Comparison of ENCODE assay signal across 18 cellular contexts in the genomic region with DNA sequence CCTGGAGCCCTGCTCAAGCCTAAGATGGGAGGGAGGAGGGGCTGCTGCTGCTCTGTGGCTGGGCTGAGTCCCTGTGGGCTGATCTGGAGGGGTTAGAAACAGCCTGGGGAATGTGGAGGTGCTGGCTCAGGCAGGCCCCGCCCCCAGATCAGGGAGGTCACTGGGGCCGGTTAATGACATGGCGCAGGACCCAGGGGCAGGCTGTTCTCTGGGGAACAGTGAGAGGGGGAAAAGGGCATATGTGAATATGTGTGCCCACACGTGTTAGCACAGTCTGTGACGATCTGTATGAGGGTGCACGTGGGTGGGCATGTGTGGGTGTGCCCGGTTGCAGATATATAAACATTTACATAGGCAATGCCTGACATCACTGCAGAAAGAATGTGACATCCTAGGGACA.
DNase-seq lines count a peak whose midpoint lies in the region; ATAC-seq, FAIRE-seq and TF ChIP-seq lines count a peak whose summit lies in the region.
"Had no signal": no experiment of that assay in that cellular context is flagged by ENCODE, and none has a peak within 500 bp of the region (broad histone marks: within the 10 kb centered on the region; RNA-seq: fewer than 3 reads in every experiment).

No MANE protein-coding gene starts in this region.

- TF ChIP-seq POLR2A in HepG2 (IDR thresholded peaks at IDR 0.05; ENCODE audit: insufficient read depth in 1 of 2, low read depth in 2 of 2, low read length in 2 of 2) (no peak), right lobe of liver (IDR thresholded peaks at IDR 0.05) (no peak), K562 (conservative IDR thresholded peaks at IDR 0.05) (no peak)

- in situ Hi-C loops in HepG2 (cut with HindIII; ENCODE audit: extremely low pct_ligation_motif_present, low pct_unique_long_range_greater_than_20kb): no loop called here
- in situ Hi-C loops in K562 (cut with MboI): no loop called here

- H3K9me1 ChIP-seq in K562 (ENCODE audit: control insufficient read depth, insufficient read depth, low read length): no peaks in the 10 kb centered on the region

- H3K36me3 ChIP-seq in HepG2 (replicated peaks in 1 of 2; ENCODE audit: control insufficient read depth in 1 of 2, insufficient read depth in 2 of 2, low read length in 2 of 2): no peaks in the 10 kb centered on the region
- H3K36me3 ChIP-seq in right lobe of liver: no peaks in the 10 kb centered on the region
- H3K36me3 ChIP-seq in K562 (ENCODE audit: control insufficient read depth, insufficient read depth, low read length): no peaks in the 10 kb centered on the region
- H3K36me3 ChIP-seq: heart right ventricle, left ventricle myocardium inferior had no signal

- H4K20me1 ChIP-seq in HepG2 (ENCODE audit: insufficient read depth, low read length): no peaks in the 10 kb centered on the region
- no peaks in the 10 kb centered on the region for H4K20me1 ChIP-seq in K562 (replicated peaks; ENCODE audit: control insufficient read depth, insufficient read depth, low read length)

- DNase-seq in HepG2 (ENCODE audit: low spot score) (no peak), right lobe of liver (no peak), K562 (ENCODE audit: extremely low read depth in 1 of 4, low spot score in 3 of 4) (peak in 3 of 4 experiments; percentile 18 to 27 (median 22)), iris pigment epithelial cell (ENCODE audit: low read depth) (peak; percentile 27), RWPE1 (ENCODE audit: low spot score) (no peak)
- DNase-seq: activated CD4-positive, alpha-beta T cell treated with anti-CD3 and anti-CD28 coated beads for 4 hours; activated naive CD4-positive, alpha-beta T cell treated with anti-CD3 and anti-CD28 coated beads for 36 hours; heart right ventricle; left ventricle myocardium inferior; NCI-H187 treated with DMSO at 0.1 percent for 48 hours; NCI-H446 treated with DMSO at 0.1 percent for 48 hours; T-helper 9 cell had no signal

- no peak for ATAC-seq in HepG2
- no peak for ATAC-seq in right lobe of liver
- peak; percentile 55; the same call in 2 of the 3 replicates for ATAC-seq in K562
- ATAC-seq in HG02642 (IDR thresholded peaks at IDR 0.05; ENCODE audit: poor library complexity, unreplicated experiment): no peak
- ATAC-seq in HG03280 (IDR thresholded peaks at IDR 0.05; ENCODE audit: unreplicated experiment): no peak
- ATAC-seq in HG02759 (IDR thresholded peaks at IDR 0.05; ENCODE audit: unreplicated experiment): no peak
- ATAC-seq: heart right ventricle; stimulated activated memory B cell treated with anti-CD40 and anti-IgM and Interleukin-4, amounts not matched to agents 10 μg/mL and 1 μg/mL and 100 μg/mL, for 72 hours had no signal

- BruUV-seq in HepG2 (replicated peaks; lab: Mats Ljungman, UMichigan) (no TSS peak), K562 (replicated peaks; lab: Mats Ljungman, UMichigan) (no TSS peak)

- TF ChIP-seq RAD21 in HepG2 (CRISPR knock-in tag; IDR thresholded peaks at IDR 0.05) (no peak), K562 (CRISPR knock-in tag; conservative IDR thresholded peaks at IDR 0.05 in 1 of 2, IDR thresholded peaks at IDR 0.05 in 1 of 2) (no peak)

- H3K4me3 ChIP-seq in HepG2 (replicated peaks in 1 of 3; ENCODE audit: insufficient read depth in 1 of 3, low read depth in 2 of 3, low read length in 3 of 3) (no peak overlapping the region), right lobe of liver (no peak overlapping the region), K562 (no peak overlapping the region)
- H3K4me3 ChIP-seq: esophagus muscularis mucosa, heart right ventricle, left ventricle myocardium inferior, tibial nerve had no signal

- H3K27ac ChIP-seq in HepG2 (ENCODE audit: extremely low read length, insufficient read depth, low read length) (no peak overlapping the region), right lobe of liver (no peak overlapping the region), K562 (ENCODE audit: extremely low read depth, low read depth, low read length) (no peak overlapping the region), RWPE1 (no peak overlapping the region)
- H3K27ac ChIP-seq: esophagus muscularis mucosa, heart right ventricle, left ventricle myocardium inferior, tibial nerve had no signal

- H3K9me3 ChIP-seq in HepG2 (ENCODE audit: low read length) (no peaks in the 10 kb centered on the region), right lobe of liver (no peaks in the 10 kb centered on the region), K562 (replicated peaks; ENCODE audit: control insufficient read depth, insufficient read depth, low read depth, low read length) (no peaks in the 10 kb centered on the region)
- H3K9me3 ChIP-seq: esophagus muscularis mucosa, heart right ventricle, left ventricle myocardium inferior, tibial nerve had no signal

- no peaks in the 10 kb centered on the region for H3K79me2 ChIP-seq in HepG2 (ENCODE audit: insufficient read depth, low read length)
- H3K79me2 ChIP-seq in K562 (ENCODE audit: control insufficient read depth, insufficient read depth, low read length): no peaks in the 10 kb centered on the region

- TF ChIP-seq CTCF in HepG2 (CRISPR knock-in tag; IDR thresholded peaks at IDR 0.05): no peak
- no peak for TF ChIP-seq CTCF in right lobe of liver (IDR thresholded peaks at IDR 0.05)
- no peak for TF ChIP-seq CTCF in K562 (IDR thresholded peaks at IDR 0.05 in 2 of 3, conservative IDR thresholded peaks at IDR 0.05 in 1 of 3; ENCODE audit: insufficient read depth in 2 of 3, low read depth in 1 of 3, low read length in 3 of 3)
- TF ChIP-seq CTCF in RWPE1 (conservative IDR thresholded peaks at IDR 0.05; ENCODE audit: low read depth): no peak

- peaks cover 3 to 25% of the 10 kb centered on the region in 2 experiments; a peak in 2 of 5 replicates for H3K27me3 ChIP-seq in HepG2 (ENCODE audit: control insufficient read depth in 1 of 2, insufficient read depth in 2 of 2, low read length in 2 of 2)
- H3K27me3 ChIP-seq in right lobe of liver: no peaks in the 10 kb centered on the region
- H3K27me3 ChIP-seq in K562 (ENCODE audit: control insufficient read depth in 2 of 2, insufficient read depth in 2 of 2, low read length in 2 of 2): peaks cover 2 to 23% of the 10 kb centered on the region in 2 experiments; a peak in 1 of 5 replicates
- H3K27me3 ChIP-seq: esophagus muscularis mucosa, heart right ventricle, tibial nerve had no signal

- intact Hi-C loops in HepG2 (cut with micrococcal nuclease; ENCODE audit: unreplicated experiment): no loop called here
- intact Hi-C loops in right lobe of liver (cut with DNase I): no loop called here
- intact Hi-C loops in K562 (cut with micrococcal nuclease): no loop called here

- TF ChIP-seq EP300 in HepG2 (IDR thresholded peaks at IDR 0.05; ENCODE audit: low read depth in 2 of 2, low read length in 2 of 2) (no peak), HepG2 (CRISPR knock-in tag; IDR thresholded peaks at IDR 0.05; ENCODE audit: borderline replicate concordance) (no peak), K562 (IDR thresholded peaks at IDR 0.05; ENCODE audit: low read length) (no peak)

- H3K9ac ChIP-seq in HepG2 (ENCODE audit: insufficient read depth, low read depth, low read length) (no peak overlapping the region), K562 (ENCODE audit: insufficient read depth in 1 of 2, low read depth in 2 of 2, low read length in 2 of 2) (no peak overlapping the region)

- CTCF ChIA-PET in HepG2 (lab: Yijun Ruan, JAX; ENCODE audit: low intra/inter-chr PET ratio, low total read pairs): no interaction called here
- CTCF ChIA-PET in K562 (lab: Yijun Ruan, JAX; ENCODE audit: low intra/inter-chr PET ratio): no interaction called here
- CTCF ChIA-PET in RWPE1 (lab: Yijun Ruan, JAX): no interaction called here

- FAIRE-seq in HepG2 (lab: Jason Lieb, UNC): no peak
- FAIRE-seq in K562 (lab: Jason Lieb, UNC): no peak

- POLR2A ChIA-PET in HepG2 (lab: Yijun Ruan, JAX): no interaction called here
- POLR2A ChIA-PET in K562 (lab: Yijun Ruan, JAX): no interaction called here
- POLR2A ChIA-PET in RWPE1 (lab: Yijun Ruan, JAX; ENCODE audit: low non-redundant PET): no interaction called here

- H3K4me1 ChIP-seq in HepG2 (ENCODE audit: insufficient read depth, low read length): no peaks in the 10 kb centered on the region
- H3K4me1 ChIP-seq in right lobe of liver: no peaks in the 10 kb centered on the region
- H3K4me1 ChIP-seq in K562 (replicated peaks in 1 of 2; ENCODE audit: control insufficient read depth in 2 of 2, insufficient read depth in 2 of 2, low read length in 2 of 2): peaks cover 0 to 3% of the 10 kb centered on the region in 2 experiments; a peak in 2 of 5 replicates
- H3K4me1 ChIP-seq: heart right ventricle, left ventricle myocardium inferior, tibial nerve had no signal

- 13% methylated on average over 7 of the region's 7 CpGs for WGBS in HepG2 (ENCODE audit: low lambda C conversion rate)
- WGBS in right lobe of liver (ENCODE audit: insufficient coverage, low coverage, low lambda C conversion rate, missing lambda C conversion rate): 32% methylated on average over 5 of the region's 7 CpGs
- WGBS in K562 (ENCODE audit: insufficient coverage, low coverage, missing lambda C conversion rate): 0% methylated on average over 3 of the region's 7 CpGs

- H3K4me2 ChIP-seq in HepG2 (ENCODE audit: low read depth, low read length) (no peak overlapping the region), K562 (ENCODE audit: insufficient read depth, low read length) (no peak overlapping the region)

- no peak overlapping the region for H2AFZ ChIP-seq in HepG2 (ENCODE audit: low read length)
- no peak overlapping the region for H2AFZ ChIP-seq in K562 (ENCODE audit: low read depth, low read length)

TF ChIP-seq in HepG2, 621 proteins besides CTCF, POLR2A, EP300 and RAD21 (continues in another document):
- TF ChIP-seq, protein P1, sequence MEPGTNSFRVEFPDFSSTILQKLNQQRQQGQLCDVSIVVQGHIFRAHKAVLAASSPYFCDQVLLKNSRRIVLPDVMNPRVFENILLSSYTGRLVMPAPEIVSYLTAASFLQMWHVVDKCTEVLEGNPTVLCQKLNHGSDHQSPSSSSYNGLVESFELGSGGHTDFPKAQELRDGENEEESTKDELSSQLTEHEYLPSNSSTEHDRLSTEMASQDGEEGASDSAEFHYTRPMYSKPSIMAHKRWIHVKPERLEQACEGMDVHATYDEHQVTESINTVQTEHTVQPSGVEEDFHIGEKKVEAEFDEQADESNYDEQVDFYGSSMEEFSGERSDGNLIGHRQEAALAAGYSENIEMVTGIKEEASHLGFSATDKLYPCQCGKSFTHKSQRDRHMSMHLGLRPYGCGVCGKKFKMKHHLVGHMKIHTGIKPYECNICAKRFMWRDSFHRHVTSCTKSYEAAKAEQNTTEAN (CRISPR knock-in tag; conservative IDR thresholded peaks at IDR 0.05): no peak

TF ChIP-seq in K562, 482 proteins besides CTCF, POLR2A, EP300 and RAD21 (continues in another document):
- TF ChIP-seq, protein P2, sequence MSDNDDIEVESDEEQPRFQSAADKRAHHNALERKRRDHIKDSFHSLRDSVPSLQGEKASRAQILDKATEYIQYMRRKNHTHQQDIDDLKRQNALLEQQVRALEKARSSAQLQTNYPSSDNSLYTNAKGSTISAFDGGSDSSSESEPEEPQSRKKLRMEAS (CRISPR knock-in tag; IDR thresholded peaks at IDR 0.05): no peak

Comparison
In these comparisons a context has a peak if more than half of its experiments do, and no peak if none do; other contexts are left out.
1. DNase-seq: peak in K562 (3 of 4) and iris pigment epithelial cell (single experiment); none in HepG2 (single experiment), right lobe of liver (0 of 3) and RWPE1 (single experiment).